In genomic region chr12:106146987-106147386, GRCh38 we compare ENCODE assay signal across 34 cellular contexts. TPM values are rescaled to one million over a fixed set of nuclear protein-coding genes. Genes with fewer than 3 reads are reported as not detected.
"Had no signal": no experiment of that assay in that cellular context is flagged by ENCODE, and none has a peak within 500 bp of the region (broad histone marks: within the 10 kb centered on the region; RNA-seq: fewer than 3 reads in every experiment).

No MANE protein-coding gene starts in this region.

- H3K27ac ChIP-seq: adrenal gland, Peyer's patch, VCaP had no signal

- DNase-seq: activated B cell treated with CpG ODN at 0.5 μM for 24 hours; activated CD4-positive, alpha-beta memory T cell treated with anti-CD3 and anti-CD28 coated beads for 36 hours; activated CD4-positive, alpha-beta T cell treated with anti-CD3 and anti-CD28 coated beads for 4 hours; activated CD4-positive, alpha-beta T cell treated with anti-CD3 and anti-CD28 coated beads, Interleukin-2, amount 50 U/mL, for 1 hour; activated CD4-positive, CD25-positive, alpha-beta regulatory T cell treated with anti-CD3 and anti-CD28 coated beads, Interleukin-2, amount 50 U/mL, for 72 hours; activated CD8-positive, alpha-beta memory T cell treated with anti-CD3 and anti-CD28 coated beads, Interleukin-2, amount 50 U/mL, for 4 hours; activated gamma-delta T cell treated with Interleukin-2 at 50 U/mL for 16 hours; activated naive CD4-positive, alpha-beta T cell treated with anti-CD3 and anti-CD28 coated beads for 36 hours; activated T-cell treated with anti-CD3 and anti-CD28 coated beads for 4 hours; activated T-cell treated with anti-CD3 and anti-CD28 coated beads, Interleukin-2, amount 50 U/mL, for 4 hours; adrenal gland; Kasumi-1; KG1; MG63; NCI-H1048; NCI-H1105 treated with DMSO at 0.1 percent for 48 hours; NCI-H1436 treated with DMSO at 0.1 percent for 48 hours; NCI-H1694 treated with DMSO at 0.1 percent for 48 hours; NCI-H2029; NCI-H2171; NCI-H510A; NCI-H526; NCI-H748 treated with DMSO at 0.1 percent for 48 hours; NK-92 treated with Interleukin-12 subunit alpha and Interleukin-12 subunit beta, amount 100 ng/mL, for 24 hours; PC-3; Peyer's patch; RPMI8226; SW 1271; T-helper 1 cell; T-helper 2 cell; T-helper 9 cell had no signal

- ATAC-seq: activated naive CD4-positive, alpha-beta T cell treated with anti-CD3 and anti-CD28 coated beads, Interleukin-2, amount 50 U/mL, for 72 hours; activated T-cell treated with anti-CD3 and anti-CD28 coated beads, Interleukin-2, amount 50 U/mL, for 4 hours; PC-3 had no signal

- H3K9me3 ChIP-seq: adrenal gland, MG63, Peyer's patch had no signal

- H3K36me3 ChIP-seq: adrenal gland, MG63, Peyer's patch had no signal

- H3K4me3 ChIP-seq: adrenal gland, MG63, Peyer's patch had no signal

- H3K27me3 ChIP-seq: adrenal gland, MG63, Peyer's patch had no signal

RNA-seq across cellular contexts. Expression of gene NUAK1, which starts 8.2 kb away (rescaled TPM):
- total RNA-seq: activated B cell treated with CpG ODN at 0.5 μM for 24 hours; activated naive CD4-positive, alpha-beta T cell treated with anti-CD3 and anti-CD28 coated beads for 36 hours; activated naive CD4-positive, alpha-beta T cell treated with anti-CD3 and anti-CD28 coated beads, Interleukin-2, amount 50 U/mL, for 72 hours; activated T-helper 1 cell treated with anti-CD3 and anti-CD28 coated beads, Interleukin-12 subunit alpha, Interleukin-12 subunit beta, Interleukin-2, Interleukin-4 antibody, amounts not matched to agents 30 ng/mL and 10 ng/mL and 1 ng/mL, durations not matched to agents 14 hours and 24 hours and 36 hours had no signal
